In the genomic region with DNA sequence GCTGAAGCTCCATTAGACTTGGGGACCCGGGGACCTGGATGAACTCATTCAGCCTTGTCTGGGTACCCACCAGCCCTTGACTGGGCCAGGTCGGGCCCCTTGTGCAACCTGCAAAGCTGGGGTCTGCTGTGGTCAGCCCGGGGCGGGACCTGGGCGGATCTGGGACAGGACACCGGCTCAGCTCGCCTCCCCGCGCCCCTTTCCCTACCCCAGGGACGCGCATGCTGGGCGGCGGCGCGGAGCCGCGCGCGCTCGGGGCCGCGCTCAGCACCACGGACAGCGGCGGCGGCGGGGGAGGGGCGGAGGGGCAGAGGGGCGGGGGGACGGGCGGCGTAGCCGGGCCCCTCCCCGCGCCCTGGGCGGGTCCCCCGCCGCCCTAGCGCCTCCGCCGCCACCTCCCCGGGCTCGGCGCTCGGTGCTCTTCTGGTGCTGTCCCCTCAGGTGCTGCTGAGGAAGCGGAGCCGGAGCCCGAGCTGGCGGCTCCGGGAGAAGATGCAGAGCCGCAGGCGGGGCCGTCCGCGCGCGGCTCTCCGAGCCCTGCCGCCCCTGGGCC, we compare ENCODE assay signal across 9 cellular contexts. TPM values are rescaled to one million over a fixed set of nuclear protein-coding genes. Genes with fewer than 3 reads are reported as not detected.
DNase-seq lines count a peak whose midpoint lies in the region; ATAC-seq and TF ChIP-seq lines count a peak whose summit lies in the region.
"Had no signal": no experiment of that assay in that cellular context is flagged by ENCODE, and none has a peak within 500 bp of the region (broad histone marks: within the 10 kb centered on the region; RNA-seq: fewer than 3 reads in every experiment).

No MANE protein-coding gene starts in this region.

- H3K27ac Mint-ChIP-seq in activated naive CD8-positive, alpha-beta T cell treated with anti-CD3 and anti-CD28 coated beads for 36 hours = no peak overlapping the region

- no peak overlapping the region for H3K27ac ChIP-seq in neuronal stem cell (replicated peaks; ENCODE audit: low read length)

- TF ChIP-seq CTCF in fibroblast of mammary gland (conservative IDR thresholded peaks at IDR 0.05; ENCODE audit: control insufficient read depth, insufficient read depth, low read depth, low read length) (no peak), omental fat pad (IDR thresholded peaks at IDR 0.05) (no peak)

- no peak overlapping the region for H4K91ac ChIP-seq in neuronal stem cell (ENCODE audit: low read depth, low read length, poor library complexity)

- no peaks in the 10 kb centered on the region for H3K9me3 Mint-ChIP-seq in activated naive CD8-positive, alpha-beta T cell treated with anti-CD3 and anti-CD28 coated beads for 36 hours

- DNase-seq in Daoy (ENCODE audit: low read depth) (peak; percentile 59), NCI-H69 (lab: John Stamatoyannopoulos, UW) (peak; percentile 67), fibroblast of mammary gland (ENCODE audit: low read depth) (no peak), neuronal stem cell (ENCODE audit: low spot score) (peak; percentile 63), cortex of kidney (lab: John Stamatoyannopoulos, UW) (no peak), omental fat pad (ENCODE audit: low spot score) (no peak)
- no peak for DNase-seq in activated naive CD8-positive, alpha-beta T cell treated with anti-CD3 and anti-CD28 coated beads for 36 hours
- DNase-seq: NCI-H2029 treated with DMSO at 0.1 percent for 48 hours had no signal

- H2BK5ac ChIP-seq in neuronal stem cell (ENCODE audit: low read length) = no peak overlapping the region

- no peak overlapping the region for H3K23ac ChIP-seq in neuronal stem cell (ENCODE audit: low read depth, low read length, poor library complexity)

- no peaks in the 10 kb centered on the region for H3K27me3 Mint-ChIP-seq in activated naive CD8-positive, alpha-beta T cell treated with anti-CD3 and anti-CD28 coated beads for 36 hours

- H3K27me3 ChIP-seq in neuronal stem cell (ENCODE audit: control insufficient read depth in 3 of 3, insufficient read depth in 3 of 3, low read depth in 1 of 3, low read length in 3 of 3) = peaks cover 3 to 55% (median 54%) of the 10 kb centered on the region in 3 experiments

- no peak overlapping the region for H3K4me3 Mint-ChIP-seq in activated naive CD8-positive, alpha-beta T cell treated with anti-CD3 and anti-CD28 coated beads for 36 hours

- peak overlapping the region; percentile 73 for H3K4me2 ChIP-seq in neuronal stem cell (ENCODE audit: insufficient read depth, low read length, poor library complexity, severe bottlenecking)

- no peak overlapping the region for H3K18ac ChIP-seq in neuronal stem cell (ENCODE audit: low read length)

- H4K8ac ChIP-seq in neuronal stem cell (ENCODE audit: low read depth, low read length) = no peak overlapping the region

- no peak for ATAC-seq in omental fat pad (ENCODE audit: low FRiP score)
- no peak for ATAC-seq in GM21526 (IDR thresholded peaks at IDR 0.05; ENCODE audit: low FRiP score, unreplicated experiment)

- peak overlapping the region; percentile 9 for H3K4me3 ChIP-seq in fibroblast of mammary gland (ENCODE audit: control insufficient read depth, low read depth, low read length)
- peak overlapping the region; percentile 44 to 72 for H3K4me3 ChIP-seq in neuronal stem cell (ENCODE audit: low read length in 2 of 2)

- no peak overlapping the region for H3K14ac ChIP-seq in neuronal stem cell (ENCODE audit: low read length)

- H3K79me1 ChIP-seq in neuronal stem cell (ENCODE audit: low read depth, low read length) = peaks cover 1% of the 10 kb centered on the region

- no peak overlapping the region for H3K4ac ChIP-seq in neuronal stem cell (ENCODE audit: low read length)

- H2BK15ac ChIP-seq in neuronal stem cell (ENCODE audit: low read length) = no peak overlapping the region

- H3K4me1 Mint-ChIP-seq in activated naive CD8-positive, alpha-beta T cell treated with anti-CD3 and anti-CD28 coated beads for 36 hours = peaks cover 2% of the 10 kb centered on the region

- no CpG with 5 or more reads among the region's 59 CpGs for WGBS in neuronal stem cell (ENCODE audit: extremely low coverage in 2 of 2, insufficient read length in 2 of 2, insufficient replicate concordance in 1 of 2), 2 donors

- H3K36me3 ChIP-seq in neuronal stem cell (replicated peaks in 1 of 2; ENCODE audit: control insufficient read depth in 2 of 2, insufficient read depth in 2 of 2, low read length in 2 of 2) = peaks cover 0 to 11% of the 10 kb centered on the region in 2 donors

- H3K9ac ChIP-seq in neuronal stem cell (ENCODE audit: low read depth, low read length, poor library complexity) = no peak overlapping the region

- peaks cover 0 to 2% of the 10 kb centered on the region in 2 donors for H3K9me3 ChIP-seq in neuronal stem cell (replicated peaks in 1 of 2; ENCODE audit: control insufficient read depth in 2 of 2, insufficient read depth in 1 of 2, low read depth in 1 of 2, low read length in 2 of 2)

- no peak overlapping the region for H2BK120ac ChIP-seq in neuronal stem cell (ENCODE audit: low read depth, low read length)

- H3K36me3 Mint-ChIP-seq in activated naive CD8-positive, alpha-beta T cell treated with anti-CD3 and anti-CD28 coated beads for 36 hours = peaks cover 8% of the 10 kb centered on the region

- peaks cover 0 to 20% of the 10 kb centered on the region in 2 donors for H3K4me1 ChIP-seq in neuronal stem cell (ENCODE audit: control insufficient read depth in 2 of 2, insufficient read depth in 1 of 2, low read depth in 1 of 2, low read length in 2 of 2)

- no peak overlapping the region for H2BK12ac ChIP-seq in neuronal stem cell (ENCODE audit: low read length)

- H2AK5ac ChIP-seq in neuronal stem cell (ENCODE audit: low read depth, low read length) = no peak overlapping the region

- peak overlapping the region; percentile 83 for H2AFZ ChIP-seq in neuronal stem cell (ENCODE audit: low read length)

RNA-seq across cellular contexts. Expression of a gene that starts 7.4 kb away (rescaled TPM):
- 31.6 and 39.9 TPM in 2 replicates for total RNA-seq in Daoy (2014; rRNA removed; shearing (Covaris generic))
- polyA plus RNA-seq in neuronal stem cell (2013, experiment 1 of 2) = 33.1 TPM
- 32.0 TPM for polyA plus RNA-seq in neuronal stem cell (2013, experiment 2 of 2)
- 10 to 100 TPM in 3 of 4 donors, 1 to 10 TPM in 1; 9.5 to 21.3 (median 18.4) TPM for total RNA-seq in omental fat pad
- 10 to 100 TPM; 48.0 to 50.3 TPM for total RNA-seq in activated naive CD8-positive, alpha-beta T cell treated with anti-CD3 and anti-CD28 coated beads for 36 hours

RNA-seq across cellular contexts. Expression of a gene that starts 7.7 kb away (rescaled TPM):
- total RNA-seq in Daoy (2014; rRNA removed; shearing (Covaris generic)) = 1.1 and 1.7 TPM in 2 replicates
- 6.1 TPM for polyA plus RNA-seq in neuronal stem cell (2013, experiment 1 of 2)
- polyA plus RNA-seq in neuronal stem cell (2013, experiment 2 of 2) = 6.2 TPM
- total RNA-seq in omental fat pad = 1 to 10 TPM in 3 of 4 donors, under 1 TPM in 1; 0.93 to 7.6 (median 2.4) TPM
- total RNA-seq in activated naive CD8-positive, alpha-beta T cell treated with anti-CD3 and anti-CD28 coated beads for 36 hours = 100 to 1,000 TPM; 136 to 140 TPM

RNA-seq across cellular contexts. Expression of a gene that starts 8.1 kb away (rescaled TPM):
- 0.71 and 1.0 TPM in 2 replicates for total RNA-seq in Daoy (2014; rRNA removed; shearing (Covaris generic))
- polyA plus RNA-seq in neuronal stem cell (2013, experiment 1 of 2) = 8.5 TPM
- polyA plus RNA-seq in neuronal stem cell (2013, experiment 2 of 2) = 8.0 TPM
- 10 to 100 TPM in 1 of 4 donors, 1 to 10 TPM in 3; 3.2 to 12.5 (median 4.6) TPM for total RNA-seq in omental fat pad
- 1 to 10 TPM; 7.8 to 9.4 TPM for total RNA-seq in activated naive CD8-positive, alpha-beta T cell treated with anti-CD3 and anti-CD28 coated beads for 36 hours

RNA-seq across cellular contexts. Expression of a gene that starts 13.9 kb away (rescaled TPM):
- total RNA-seq in Daoy (2014; rRNA removed; shearing (Covaris generic)) = 12.7 and 19.9 TPM in 2 replicates
- 15.2 TPM for polyA plus RNA-seq in neuronal stem cell (2013, experiment 1 of 2)
- 15.0 TPM for polyA plus RNA-seq in neuronal stem cell (2013, experiment 2 of 2)
- 10 to 100 TPM in 3 of 4 donors, 1 to 10 TPM in 1; 7.7 to 17.8 (median 13.7) TPM for total RNA-seq in omental fat pad
- total RNA-seq in activated naive CD8-positive, alpha-beta T cell treated with anti-CD3 and anti-CD28 coated beads for 36 hours = 10 to 100 TPM in 1 of 2 experiments, 1 to 10 TPM in 1; 9.3 to 10.7 TPM

RNA-seq across cellular contexts. Expression of a gene that starts 14.0 kb away (rescaled TPM):
- not detected in 2 replicates for total RNA-seq in Daoy (2014; rRNA removed; shearing (Covaris generic))
- polyA plus RNA-seq in neuronal stem cell (2013, experiment 1 of 2) = 2.5 TPM
- 2.8 TPM for polyA plus RNA-seq in neuronal stem cell (2013, experiment 2 of 2)
- total RNA-seq in omental fat pad = 1 to 10 TPM; 5.0 to 8.3 (median 7.6) TPM
- total RNA-seq in activated naive CD8-positive, alpha-beta T cell treated with anti-CD3 and anti-CD28 coated beads for 36 hours = 1 to 10 TPM; 1.3 to 1.8 TPM

Comparison
In these comparisons a context has a peak if more than half of its experiments do, and no peak if none do; other contexts are left out.
1. DNase-seq: peak in Daoy (single experiment), NCI-H69 (single experiment) and neuronal stem cell (single experiment); none in fibroblast of mammary gland (single experiment), cortex of kidney (single experiment), omental fat pad (single experiment) and activated naive CD8-positive, alpha-beta T cell treated with anti-CD3 and anti-CD28 coated beads for 36 hours (single experiment).
2. RNA of a gene that starts 7.7 kb away (total RNA-seq): 136 to 140 TPM in activated naive CD8-positive, alpha-beta T cell treated with anti-CD3 and anti-CD28 coated beads for 36 hours; 0.93 to 7.6 TPM in omental fat pad and 1.1 to 1.7 TPM in Daoy; every median in the first group is over 10 times any median in the second.